14 cellular contexts compared by ENCODE assay signal in genomic region chr12:66627988-66628317, GRCh38. TPM values are rescaled to one million over a fixed set of nuclear protein-coding genes. Genes with fewer than 3 reads are reported as not detected.
"Had no signal": no experiment of that assay in that cellular context is flagged by ENCODE, and none has a peak within 500 bp of the region (broad histone marks: within the 10 kb centered on the region; RNA-seq: fewer than 3 reads in every experiment).

No MANE protein-coding gene starts in this region.

- H3K9me3 ChIP-seq: transverse colon had no signal

- H3K79me2 ChIP-seq: hepatocyte had no signal

- H3K4me1 Mint-ChIP-seq: activated naive CD4-positive, alpha-beta T cell treated with anti-CD3 and anti-CD28 coated beads, Interleukin-2, amount 50 U/mL, for 24 hours; central memory CD8-positive, alpha-beta T cell had no signal

- H3K4me3 Mint-ChIP-seq: activated naive CD4-positive, alpha-beta T cell treated with anti-CD3 and anti-CD28 coated beads, Interleukin-2, amount 50 U/mL, for 24 hours; activated T-cell treated with anti-CD3 and anti-CD28 coated beads, Interleukin-2, amount 50 U/mL, for 24 hours; central memory CD8-positive, alpha-beta T cell had no signal

- H3K9me3 Mint-ChIP-seq: activated naive CD4-positive, alpha-beta T cell treated with anti-CD3 and anti-CD28 coated beads, Interleukin-2, amount 50 U/mL, for 24 hours; activated T-cell treated with anti-CD3 and anti-CD28 coated beads, Interleukin-2, amount 50 U/mL, for 24 hours; central memory CD8-positive, alpha-beta T cell had no signal

- H3K9ac ChIP-seq: parathyroid adenoma had no signal

- H3K36me3 Mint-ChIP-seq: activated naive CD4-positive, alpha-beta T cell treated with anti-CD3 and anti-CD28 coated beads, Interleukin-2, amount 50 U/mL, for 24 hours had no signal

- H2AFZ ChIP-seq: hepatocyte, parathyroid adenoma had no signal

- DNase-seq: activated CD4-positive, alpha-beta T cell treated with anti-CD3 and anti-CD28 coated beads, Interleukin-2, amount 50 U/mL, for 4 hours; activated CD4-positive, CD25-positive, alpha-beta regulatory T cell treated with anti-CD3 and anti-CD28 coated beads, Interleukin-2, amount 50 U/mL, for 72 hours; activated effector memory CD4-positive, alpha-beta T cell treated with Interleukin-2 at 50 U/mL for 16 hours; activated T-cell treated with anti-CD3 and anti-CD28 coated beads, Interleukin-2, amount 50 U/mL, for 24 hours; cortex of kidney; effector CD8-positive, alpha-beta T cell; kidney glomerular epithelial cell; stimulated activated CD4-positive, alpha-beta T cell treated with anti-CD3 and anti-CD28 coated beads, Interleukin-4, amount 100 ng/mL, for 4 hours; transverse colon had no signal

- H3K27ac ChIP-seq: hepatocyte, parathyroid adenoma, transverse colon had no signal

- H3K27ac Mint-ChIP-seq: activated naive CD4-positive, alpha-beta T cell treated with anti-CD3 and anti-CD28 coated beads, Interleukin-2, amount 50 U/mL, for 24 hours; activated T-cell treated with anti-CD3 and anti-CD28 coated beads, Interleukin-2, amount 50 U/mL, for 24 hours had no signal

- H3K4me3 ChIP-seq: hepatocyte, transverse colon had no signal

- H3K27me3 ChIP-seq: hepatocyte, transverse colon had no signal

- H3K4me2 ChIP-seq: hepatocyte had no signal

RNA-seq across cellular contexts. Expression of gene GRIP1, which starts 50.9 kb away (rescaled TPM):
- total RNA-seq: fibroblast of lung had no signal
